ENCODE assay signal across 8 cellular contexts in the genomic region with DNA sequence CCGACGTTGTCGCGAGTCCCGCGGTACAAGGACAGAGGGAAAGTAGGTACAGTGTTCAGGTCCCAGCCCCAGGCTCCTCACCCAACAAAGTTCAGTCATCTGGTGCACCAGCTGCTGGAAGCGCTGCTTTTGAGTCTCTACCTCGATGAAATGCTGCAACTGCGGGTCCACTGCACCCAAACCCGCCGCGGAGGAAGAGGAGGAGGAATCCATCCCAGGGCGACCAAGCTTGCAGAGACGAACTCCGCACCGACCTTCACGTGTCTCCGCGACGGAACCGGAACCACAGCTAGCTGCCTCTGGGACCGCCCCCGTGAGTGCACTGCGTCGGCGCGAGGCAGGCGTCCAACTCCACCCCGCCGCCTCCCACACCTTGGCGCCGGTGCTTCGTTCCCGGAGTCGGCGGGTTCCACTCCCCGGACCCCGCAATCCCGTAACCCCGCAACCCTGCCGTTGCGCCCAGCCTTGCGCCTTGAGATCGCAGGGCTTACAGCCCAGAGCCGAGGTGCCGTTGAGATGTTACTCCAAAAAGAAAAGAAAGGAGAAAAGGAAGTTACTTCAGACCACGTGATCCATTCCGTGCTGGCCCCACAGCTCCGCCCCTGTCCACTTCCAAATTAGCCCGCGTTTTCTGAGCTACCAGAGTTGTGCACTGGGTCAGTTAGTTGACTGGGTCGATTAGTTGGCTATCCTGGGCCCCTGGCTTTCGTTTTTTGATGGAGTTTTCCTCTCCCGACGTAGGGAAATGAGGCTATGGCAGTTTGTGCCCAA. TPM values are rescaled to one million over a fixed set of nuclear protein-coding genes. Genes with fewer than 3 reads are reported as not detected.
DNase-seq lines count a peak whose midpoint lies in the region; ATAC-seq and TF ChIP-seq lines count a peak whose summit lies in the region.

A gene with protein sequence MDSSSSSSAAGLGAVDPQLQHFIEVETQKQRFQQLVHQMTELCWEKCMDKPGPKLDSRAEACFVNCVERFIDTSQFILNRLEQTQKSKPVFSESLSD (minus strand): TSS at position 291 of the 771 bp plus-strand sequence. CDS start 78 bp downstream, at position 213.

- peak within 1 kb of the TSS; percentile 63 for H3K4me2 ChIP-seq in MM.1S (ENCODE audit: low read depth, low read length)

- no peaks in the 10 kb centered on the region for H3K4me1 ChIP-seq in MM.1S (ENCODE audit: low read length)
- peaks cover 0 to 18% (median 3%) of the 10 kb centered on the region in 3 donors for H3K4me1 ChIP-seq in gastroesophageal sphincter
- no peaks in the 10 kb centered on the region for H3K4me1 ChIP-seq in testis

- H2AFZ ChIP-seq in MM.1S (ENCODE audit: low read length) = peak within 1 kb of the TSS; percentile 84

- in situ Hi-C loops in SK-MEL-5 (cut with HindIII; ENCODE audit: low pct_unique_long_range_greater_than_20kb, low sequenced_read_pairs) = no loop called here

- H3K9me2 ChIP-seq in MM.1S (replicated peaks; ENCODE audit: insufficient read depth, low read length) = no peaks in the 10 kb centered on the region

- peak; percentile 37 for DNase-seq in GF-D8 (lab: John Stamatoyannopoulos, UW)
- peak; percentile 64 for DNase-seq in HCEC 1CT
- peak; percentile 81 for DNase-seq in MM.1S
- peak; percentile 75 for DNase-seq in SK-MEL-5 (ENCODE audit: low read depth, low spot score)
- peak; percentile 83 for DNase-seq in activated naive CD4-positive, alpha-beta T cell treated with Interleukin-2 at 50 U/mL for 16 hours
- DNase-seq in occipital lobe (lab: John Stamatoyannopoulos, UW) = peak; percentile 56
- DNase-seq in testis = peak; percentile 87

- H3K27me3 ChIP-seq in MM.1S (replicated peaks; ENCODE audit: insufficient read depth, low read length) = no peaks in the 10 kb centered on the region
- H3K27me3 ChIP-seq in gastroesophageal sphincter = no peaks in the 10 kb centered on the region
- H3K27me3 ChIP-seq in testis = no peaks in the 10 kb centered on the region

- TF ChIP-seq CTCF in MM.1S (IDR thresholded peaks at IDR 0.05; ENCODE audit: low read length) (no peak), gastroesophageal sphincter (IDR thresholded peaks at IDR 0.05) (no peak), testis (IDR thresholded peaks at IDR 0.05) (no peak)

- peak; percentile 98 for ATAC-seq in gastroesophageal sphincter

- H3K36me3 ChIP-seq in MM.1S (replicated peaks; ENCODE audit: insufficient read depth, low read length) = no peaks in the 10 kb centered on the region
- peaks cover 0 to 23% of the 10 kb centered on the region in 2 donors for H3K36me3 ChIP-seq in gastroesophageal sphincter
- no peaks in the 10 kb centered on the region for H3K36me3 ChIP-seq in testis (ENCODE audit: low read depth, missing control alignments)

- peak within 1 kb of the TSS; percentile 89 for H3K4me3 ChIP-seq in MM.1S (ENCODE audit: low read length)
- peak within 1 kb of the TSS; percentile 69 to 82 for H3K4me3 ChIP-seq in gastroesophageal sphincter
- peak within 1 kb of the TSS; percentile 63 to 74 for H3K4me3 ChIP-seq in testis

- TF ChIP-seq EP300 in gastroesophageal sphincter (IDR thresholded peaks at IDR 0.05) = no peak

- H3K9ac ChIP-seq in MM.1S (ENCODE audit: low read length) = peak within 1 kb of the TSS; percentile 88

- H3K9me3 ChIP-seq in MM.1S (replicated peaks; ENCODE audit: insufficient read depth, low read length) = no peaks in the 10 kb centered on the region
- H3K9me3 ChIP-seq in gastroesophageal sphincter = no peaks in the 10 kb centered on the region
- H3K9me3 ChIP-seq in testis = no peaks in the 10 kb centered on the region

- H4K20me1 ChIP-seq in MM.1S (ENCODE audit: insufficient read depth, low read length) = no peaks in the 10 kb centered on the region

- peak; percentile 15 to 28 for TF ChIP-seq POLR2A in gastroesophageal sphincter (IDR thresholded peaks at IDR 0.05)
- no peak for TF ChIP-seq POLR2A in testis (IDR thresholded peaks at IDR 0.05)

- H3K27ac ChIP-seq in MM.1S (ENCODE audit: low read length) (peak within 1 kb of the TSS; percentile 79), gastroesophageal sphincter (peak within 1 kb of the TSS; percentile 75 to 88 (median 86)), testis (peak within 1 kb of the TSS; percentile 81 to 84)

- no peaks in the 10 kb centered on the region for H3F3A ChIP-seq in MM.1S (ENCODE audit: insufficient read depth, low read length)

- 0 to 39% methylated on average over 4 to 10 of the region's 55 CpGs for WGBS in gastroesophageal sphincter (ENCODE audit: low coverage in 1 of 2), 2 donors
- WGBS in testis, 2 donors = 0% methylated on average over 12 to 41 of the region's 55 CpGs

- intact Hi-C loops in testis (cut with DNase I; ENCODE audit: low total_unique reads) = no loop called here

- peaks cover 38% of the 10 kb centered on the region for H3K79me2 ChIP-seq in MM.1S (ENCODE audit: low read length)

RNA-seq across cellular contexts. Expression of the gene that starts here (rescaled TPM):
- total RNA-seq in SK-MEL-5 (2014; rRNA removed; shearing (Covaris generic)) = 5.8 and 7.0 TPM in 2 replicates
- polyA plus RNA-seq in SK-MEL-5 (2015; cell fraction: cytosol; rRNA removed) = 19.3 and 22.4 TPM in 2 replicates
- 13.3 and 23.4 TPM in 2 replicates for polyA plus RNA-seq in SK-MEL-5 (2015; cell fraction: nucleus; rRNA removed)
- total RNA-seq in gastroesophageal sphincter (1 to 10 TPM; 1.5 to 7.1 (median 5.3) TPM), occipital lobe (5.6 TPM), testis (10 to 100 TPM in 1 of 2 donors, 1 to 10 TPM in 1; 9.3 to 11.1 TPM)
- 8.2 TPM for polyA plus RNA-seq in testis (ENCODE audit: insufficient read depth, low read depth, low replicate concordance)

Comparison
In these comparisons a context has a peak if more than half of its experiments do, and no peak if none do; other contexts are left out.
1. Peak in every context shown above with its lines: DNase-seq, ATAC-seq, H3K4me3 ChIP-seq and H3K27ac ChIP-seq.
2. DNase-seq: peak in every context shown above with its lines; median percentile 87 in testis; 83 in activated naive CD4-positive, alpha-beta T cell treated with Interleukin-2 at 50 U/mL for 16 hours; 81 in MM.1S; 75 in SK-MEL-5; 64 in HCEC 1CT; 56 in occipital lobe; 37 in GF-D8.